1 cellular context compared by ENCODE assay signal in the genomic region with DNA sequence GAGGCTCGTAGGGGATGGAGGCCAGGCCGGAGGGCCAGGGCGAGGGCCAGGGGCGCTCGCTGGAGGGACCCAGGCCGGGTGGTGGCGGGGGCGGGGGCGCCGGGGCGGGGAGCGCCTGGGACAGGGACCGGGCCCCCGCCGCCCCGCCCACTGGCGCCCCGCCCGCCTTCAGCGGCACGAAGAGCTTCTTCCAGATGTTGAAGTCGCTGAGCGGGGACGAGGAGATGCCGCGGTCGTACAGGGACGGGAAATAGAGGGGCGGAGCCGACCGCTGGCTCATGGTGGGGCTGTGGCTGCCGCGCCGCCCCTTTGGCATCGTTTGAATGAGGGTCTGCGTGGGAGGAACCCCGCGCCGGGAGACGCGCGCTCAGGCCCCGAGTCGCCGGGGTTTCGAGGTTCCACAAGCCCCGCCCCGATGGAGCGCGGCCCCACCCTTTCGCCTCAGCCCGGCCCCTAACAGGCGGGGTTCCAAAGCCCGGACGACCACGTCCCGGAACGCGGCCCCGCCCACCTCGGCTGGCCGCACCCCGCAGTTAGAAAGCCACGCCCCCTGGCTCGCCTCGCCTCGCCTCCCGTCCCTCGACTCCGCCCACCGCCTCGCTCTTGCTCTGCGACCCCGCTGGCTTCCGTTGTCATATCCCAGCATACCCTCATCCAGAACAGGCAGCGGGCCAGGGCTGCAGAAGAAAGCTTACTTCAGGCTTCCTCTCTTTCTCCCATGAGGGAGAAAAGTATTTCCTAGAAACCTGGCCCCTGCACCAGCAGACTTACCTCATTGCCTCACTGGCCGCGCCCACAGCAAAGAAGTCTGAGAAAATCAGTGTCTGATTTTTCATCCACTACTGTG.
TF ChIP-seq lines count a peak whose summit lies in the region.

A gene with protein sequence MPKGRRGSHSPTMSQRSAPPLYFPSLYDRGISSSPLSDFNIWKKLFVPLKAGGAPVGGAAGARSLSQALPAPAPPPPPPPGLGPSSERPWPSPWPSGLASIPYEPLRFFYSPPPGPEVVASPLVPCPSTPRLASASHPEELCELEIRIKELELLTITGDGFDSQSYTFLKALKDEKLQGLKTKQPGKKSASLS (minus strand): TSS at position 402 of the 847 bp plus-strand sequence. CDS start 86 bp downstream, at position 316.

TF ChIP-seq in K562, 482 proteins besides CTCF, POLR2A, EP300 and RAD21 (continued from another document and continues in another):
- TF ChIP-seq, protein P1, sequence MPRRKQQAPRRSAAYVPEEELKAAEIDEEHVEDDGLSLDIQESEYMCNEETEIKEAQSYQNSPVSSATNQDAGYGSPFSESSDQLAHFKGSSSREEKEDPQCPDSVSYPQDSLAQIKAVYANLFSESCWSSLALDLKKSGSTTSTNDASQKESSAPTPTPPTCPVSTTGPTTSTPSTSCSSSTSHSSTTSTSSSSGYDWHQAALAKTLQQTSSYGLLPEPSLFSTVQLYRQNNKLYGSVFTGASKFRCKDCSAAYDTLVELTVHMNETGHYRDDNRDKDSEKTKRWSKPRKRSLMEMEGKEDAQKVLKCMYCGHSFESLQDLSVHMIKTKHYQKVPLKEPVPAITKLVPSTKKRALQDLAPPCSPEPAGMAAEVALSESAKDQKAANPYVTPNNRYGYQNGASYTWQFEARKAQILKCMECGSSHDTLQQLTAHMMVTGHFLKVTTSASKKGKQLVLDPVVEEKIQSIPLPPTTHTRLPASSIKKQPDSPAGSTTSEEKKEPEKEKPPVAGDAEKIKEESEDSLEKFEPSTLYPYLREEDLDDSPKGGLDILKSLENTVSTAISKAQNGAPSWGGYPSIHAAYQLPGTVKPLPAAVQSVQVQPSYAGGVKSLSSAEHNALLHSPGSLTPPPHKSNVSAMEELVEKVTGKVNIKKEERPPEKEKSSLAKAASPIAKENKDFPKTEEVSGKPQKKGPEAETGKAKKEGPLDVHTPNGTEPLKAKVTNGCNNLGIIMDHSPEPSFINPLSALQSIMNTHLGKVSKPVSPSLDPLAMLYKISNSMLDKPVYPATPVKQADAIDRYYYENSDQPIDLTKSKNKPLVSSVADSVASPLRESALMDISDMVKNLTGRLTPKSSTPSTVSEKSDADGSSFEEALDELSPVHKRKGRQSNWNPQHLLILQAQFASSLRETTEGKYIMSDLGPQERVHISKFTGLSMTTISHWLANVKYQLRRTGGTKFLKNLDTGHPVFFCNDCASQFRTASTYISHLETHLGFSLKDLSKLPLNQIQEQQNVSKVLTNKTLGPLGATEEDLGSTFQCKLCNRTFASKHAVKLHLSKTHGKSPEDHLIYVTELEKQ (CRISPR knock-in tag; IDR thresholded peaks at IDR 0.05): no peak
- TF ChIP-seq PPARD (CRISPR knock-in tag; IDR thresholded peaks at IDR 0.05): no peak
- TF ChIP-seq SAFB (IDR thresholded peaks at IDR 0.05; ENCODE audit: borderline replicate concordance, low read depth, low read length): no peak
- TF ChIP-seq MNT (conservative IDR thresholded peaks at IDR 0.05): peak in 1 of 2 experiments; percentile 58; a peak in 1 of 4 replicates
- no peak for TF ChIP-seq RBM39 (optimal IDR thresholded peaks at IDR 0.05; ENCODE audit: low read depth, low read length)
- TF ChIP-seq, protein P2, sequence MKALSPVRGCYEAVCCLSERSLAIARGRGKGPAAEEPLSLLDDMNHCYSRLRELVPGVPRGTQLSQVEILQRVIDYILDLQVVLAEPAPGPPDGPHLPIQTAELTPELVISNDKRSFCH (CRISPR knock-in tag; IDR thresholded peaks at IDR 0.05): no peak
- TF ChIP-seq, protein P2 (tag; IDR thresholded peaks at IDR 0.05): no peak
- TF ChIP-seq ELF1 (tag; IDR thresholded peaks at IDR 0.05): no peak
- TF ChIP-seq RAD51 (IDR thresholded peaks at IDR 0.05; ENCODE audit: borderline replicate concordance, low read depth): no peak
- TF ChIP-seq SETDB1 (IDR thresholded peaks at IDR 0.05; ENCODE audit: low read length): no peak
- TF ChIP-seq, protein P3, sequence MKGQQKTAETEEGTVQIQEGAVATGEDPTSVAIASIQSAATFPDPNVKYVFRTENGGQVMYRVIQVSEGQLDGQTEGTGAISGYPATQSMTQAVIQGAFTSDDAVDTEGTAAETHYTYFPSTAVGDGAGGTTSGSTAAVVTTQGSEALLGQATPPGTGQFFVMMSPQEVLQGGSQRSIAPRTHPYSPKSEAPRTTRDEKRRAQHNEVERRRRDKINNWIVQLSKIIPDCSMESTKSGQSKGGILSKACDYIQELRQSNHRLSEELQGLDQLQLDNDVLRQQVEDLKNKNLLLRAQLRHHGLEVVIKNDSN (CRISPR knock-in tag; IDR thresholded peaks at IDR 0.05): no peak
- no peak for TF ChIP-seq TSC22D4 (tag; IDR thresholded peaks at IDR 0.05)
- no peak for TF ChIP-seq ZFP36 (IDR thresholded peaks at IDR 0.05; ENCODE audit: low read depth, low read length, partially characterized antibody)
- no peak for TF ChIP-seq HDAC2 (IDR thresholded peaks at IDR 0.05)
- TF ChIP-seq SMAD3 (CRISPR knock-in tag; conservative IDR thresholded peaks at IDR 0.05): no peak
- TF ChIP-seq, protein P4, sequence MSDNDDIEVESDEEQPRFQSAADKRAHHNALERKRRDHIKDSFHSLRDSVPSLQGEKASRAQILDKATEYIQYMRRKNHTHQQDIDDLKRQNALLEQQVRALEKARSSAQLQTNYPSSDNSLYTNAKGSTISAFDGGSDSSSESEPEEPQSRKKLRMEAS (CRISPR knock-in tag; IDR thresholded peaks at IDR 0.05): peak; percentile 39; the same call in 1 of the 2 replicates
- TF ChIP-seq STAG1 (CRISPR knock-in tag; IDR thresholded peaks at IDR 0.05; ENCODE audit: borderline replicate concordance): no peak
- TF ChIP-seq, protein P5, sequence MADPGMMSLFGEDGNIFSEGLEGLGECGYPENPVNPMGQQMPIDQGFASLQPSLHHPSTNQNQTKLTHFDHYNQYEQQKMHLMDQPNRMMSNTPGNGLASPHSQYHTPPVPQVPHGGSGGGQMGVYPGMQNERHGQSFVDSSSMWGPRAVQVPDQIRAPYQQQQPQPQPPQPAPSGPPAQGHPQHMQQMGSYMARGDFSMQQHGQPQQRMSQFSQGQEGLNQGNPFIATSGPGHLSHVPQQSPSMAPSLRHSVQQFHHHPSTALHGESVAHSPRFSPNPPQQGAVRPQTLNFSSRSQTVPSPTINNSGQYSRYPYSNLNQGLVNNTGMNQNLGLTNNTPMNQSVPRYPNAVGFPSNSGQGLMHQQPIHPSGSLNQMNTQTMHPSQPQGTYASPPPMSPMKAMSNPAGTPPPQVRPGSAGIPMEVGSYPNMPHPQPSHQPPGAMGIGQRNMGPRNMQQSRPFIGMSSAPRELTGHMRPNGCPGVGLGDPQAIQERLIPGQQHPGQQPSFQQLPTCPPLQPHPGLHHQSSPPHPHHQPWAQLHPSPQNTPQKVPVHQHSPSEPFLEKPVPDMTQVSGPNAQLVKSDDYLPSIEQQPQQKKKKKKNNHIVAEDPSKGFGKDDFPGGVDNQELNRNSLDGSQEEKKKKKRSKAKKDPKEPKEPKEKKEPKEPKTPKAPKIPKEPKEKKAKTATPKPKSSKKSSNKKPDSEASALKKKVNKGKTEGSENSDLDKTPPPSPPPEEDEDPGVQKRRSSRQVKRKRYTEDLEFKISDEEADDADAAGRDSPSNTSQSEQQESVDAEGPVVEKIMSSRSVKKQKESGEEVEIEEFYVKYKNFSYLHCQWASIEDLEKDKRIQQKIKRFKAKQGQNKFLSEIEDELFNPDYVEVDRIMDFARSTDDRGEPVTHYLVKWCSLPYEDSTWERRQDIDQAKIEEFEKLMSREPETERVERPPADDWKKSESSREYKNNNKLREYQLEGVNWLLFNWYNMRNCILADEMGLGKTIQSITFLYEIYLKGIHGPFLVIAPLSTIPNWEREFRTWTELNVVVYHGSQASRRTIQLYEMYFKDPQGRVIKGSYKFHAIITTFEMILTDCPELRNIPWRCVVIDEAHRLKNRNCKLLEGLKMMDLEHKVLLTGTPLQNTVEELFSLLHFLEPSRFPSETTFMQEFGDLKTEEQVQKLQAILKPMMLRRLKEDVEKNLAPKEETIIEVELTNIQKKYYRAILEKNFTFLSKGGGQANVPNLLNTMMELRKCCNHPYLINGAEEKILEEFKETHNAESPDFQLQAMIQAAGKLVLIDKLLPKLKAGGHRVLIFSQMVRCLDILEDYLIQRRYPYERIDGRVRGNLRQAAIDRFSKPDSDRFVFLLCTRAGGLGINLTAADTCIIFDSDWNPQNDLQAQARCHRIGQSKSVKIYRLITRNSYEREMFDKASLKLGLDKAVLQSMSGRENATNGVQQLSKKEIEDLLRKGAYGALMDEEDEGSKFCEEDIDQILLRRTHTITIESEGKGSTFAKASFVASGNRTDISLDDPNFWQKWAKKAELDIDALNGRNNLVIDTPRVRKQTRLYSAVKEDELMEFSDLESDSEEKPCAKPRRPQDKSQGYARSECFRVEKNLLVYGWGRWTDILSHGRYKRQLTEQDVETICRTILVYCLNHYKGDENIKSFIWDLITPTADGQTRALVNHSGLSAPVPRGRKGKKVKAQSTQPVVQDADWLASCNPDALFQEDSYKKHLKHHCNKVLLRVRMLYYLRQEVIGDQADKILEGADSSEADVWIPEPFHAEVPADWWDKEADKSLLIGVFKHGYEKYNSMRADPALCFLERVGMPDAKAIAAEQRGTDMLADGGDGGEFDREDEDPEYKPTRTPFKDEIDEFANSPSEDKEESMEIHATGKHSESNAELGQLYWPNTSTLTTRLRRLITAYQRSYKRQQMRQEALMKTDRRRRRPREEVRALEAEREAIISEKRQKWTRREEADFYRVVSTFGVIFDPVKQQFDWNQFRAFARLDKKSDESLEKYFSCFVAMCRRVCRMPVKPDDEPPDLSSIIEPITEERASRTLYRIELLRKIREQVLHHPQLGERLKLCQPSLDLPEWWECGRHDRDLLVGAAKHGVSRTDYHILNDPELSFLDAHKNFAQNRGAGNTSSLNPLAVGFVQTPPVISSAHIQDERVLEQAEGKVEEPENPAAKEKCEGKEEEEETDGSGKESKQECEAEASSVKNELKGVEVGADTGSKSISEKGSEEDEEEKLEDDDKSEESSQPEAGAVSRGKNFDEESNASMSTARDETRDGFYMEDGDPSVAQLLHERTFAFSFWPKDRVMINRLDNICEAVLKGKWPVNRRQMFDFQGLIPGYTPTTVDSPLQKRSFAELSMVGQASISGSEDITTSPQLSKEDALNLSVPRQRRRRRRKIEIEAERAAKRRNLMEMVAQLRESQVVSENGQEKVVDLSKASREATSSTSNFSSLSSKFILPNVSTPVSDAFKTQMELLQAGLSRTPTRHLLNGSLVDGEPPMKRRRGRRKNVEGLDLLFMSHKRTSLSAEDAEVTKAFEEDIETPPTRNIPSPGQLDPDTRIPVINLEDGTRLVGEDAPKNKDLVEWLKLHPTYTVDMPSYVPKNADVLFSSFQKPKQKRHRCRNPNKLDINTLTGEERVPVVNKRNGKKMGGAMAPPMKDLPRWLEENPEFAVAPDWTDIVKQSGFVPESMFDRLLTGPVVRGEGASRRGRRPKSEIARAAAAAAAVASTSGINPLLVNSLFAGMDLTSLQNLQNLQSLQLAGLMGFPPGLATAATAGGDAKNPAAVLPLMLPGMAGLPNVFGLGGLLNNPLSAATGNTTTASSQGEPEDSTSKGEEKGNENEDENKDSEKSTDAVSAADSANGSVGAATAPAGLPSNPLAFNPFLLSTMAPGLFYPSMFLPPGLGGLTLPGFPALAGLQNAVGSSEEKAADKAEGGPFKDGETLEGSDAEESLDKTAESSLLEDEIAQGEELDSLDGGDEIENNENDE (IDR thresholded peaks at IDR 0.05; ENCODE audit: low read depth, low read length): no peak
- no peak for TF ChIP-seq RBFOX2 (IDR thresholded peaks at IDR 0.05; ENCODE audit: low read depth, low read length)
- TF ChIP-seq, protein P6, sequence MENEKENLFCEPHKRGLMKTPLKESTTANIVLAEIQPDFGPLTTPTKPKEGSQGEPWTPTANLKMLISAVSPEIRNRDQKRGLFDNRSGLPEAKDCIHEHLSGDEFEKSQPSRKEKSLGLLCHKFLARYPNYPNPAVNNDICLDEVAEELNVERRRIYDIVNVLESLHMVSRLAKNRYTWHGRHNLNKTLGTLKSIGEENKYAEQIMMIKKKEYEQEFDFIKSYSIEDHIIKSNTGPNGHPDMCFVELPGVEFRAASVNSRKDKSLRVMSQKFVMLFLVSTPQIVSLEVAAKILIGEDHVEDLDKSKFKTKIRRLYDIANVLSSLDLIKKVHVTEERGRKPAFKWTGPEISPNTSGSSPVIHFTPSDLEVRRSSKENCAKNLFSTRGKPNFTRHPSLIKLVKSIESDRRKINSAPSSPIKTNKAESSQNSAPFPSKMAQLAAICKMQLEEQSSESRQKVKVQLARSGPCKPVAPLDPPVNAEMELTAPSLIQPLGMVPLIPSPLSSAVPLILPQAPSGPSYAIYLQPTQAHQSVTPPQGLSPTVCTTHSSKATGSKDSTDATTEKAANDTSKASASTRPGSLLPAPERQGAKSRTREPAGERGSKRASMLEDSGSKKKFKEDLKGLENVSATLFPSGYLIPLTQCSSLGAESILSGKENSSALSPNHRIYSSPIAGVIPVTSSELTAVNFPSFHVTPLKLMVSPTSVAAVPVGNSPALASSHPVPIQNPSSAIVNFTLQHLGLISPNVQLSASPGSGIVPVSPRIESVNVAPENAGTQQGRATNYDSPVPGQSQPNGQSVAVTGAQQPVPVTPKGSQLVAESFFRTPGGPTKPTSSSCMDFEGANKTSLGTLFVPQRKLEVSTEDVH (IDR thresholded peaks at IDR 0.05; ENCODE audit: low read depth, partially characterized antibody): no peak
- no peak for TF ChIP-seq RBM14 (IDR thresholded peaks at IDR 0.05; ENCODE audit: borderline replicate concordance, insufficient read depth, low read depth, low read length)
- no peak for TF ChIP-seq CREB1 (IDR thresholded peaks at IDR 0.05)
- peak; percentile 45; the same call in 1 of the 2 replicates for TF ChIP-seq CREB1 (CRISPR knock-in tag; IDR thresholded peaks at IDR 0.05)
- no peak for TF ChIP-seq IFI16 (CRISPR knock-in tag; IDR thresholded peaks at IDR 0.05)
